ENCODE assay signal across 13 cellular contexts in genomic region chr12:93090768-93091172, GRCh38.
A peak's percentile ranks its signal among the peaks of the same experiment; 100 is the strongest.
DNase-seq lines count a peak whose midpoint lies in the region; ATAC-seq, FAIRE-seq and TF ChIP-seq lines count a peak whose summit lies in the region.
"Had no signal": no experiment of that assay in that cellular context is flagged by ENCODE, and none has a peak within 500 bp of the region (broad histone marks: within the 10 kb centered on the region; RNA-seq: fewer than 3 reads in every experiment).

No MANE protein-coding gene starts in this region.

- no peaks in the 10 kb centered on the region for H3K36me3 ChIP-seq in RWPE2 (ENCODE audit: low read depth)
- no peaks in the 10 kb centered on the region for H3K36me3 ChIP-seq in tibial artery
- no peaks in the 10 kb centered on the region for H3K36me3 ChIP-seq in mesendoderm (ENCODE audit: control insufficient read depth, insufficient read depth, low read length)
- H3K36me3 ChIP-seq: right lobe of liver had no signal

- TF ChIP-seq POLR2A in A549 (IDR thresholded peaks at IDR 0.05; ENCODE audit: low read length) = no peak

- H3K4me3 ChIP-seq in A549 = no peak overlapping the region
- H3K4me3 ChIP-seq in RWPE2 (ENCODE audit: severe bottlenecking) = no peak overlapping the region
- H3K4me3 ChIP-seq in fibroblast of mammary gland (ENCODE audit: control insufficient read depth, low read depth, low read length) = no peak overlapping the region
- H3K4me3 ChIP-seq in tibial artery = no peak overlapping the region
- H3K4me3 ChIP-seq in mesendoderm (ENCODE audit: low read length) = no peak overlapping the region
- H3K4me3 ChIP-seq: GM23338, right lobe of liver had no signal

- peak; percentile 17 to 63 for DNase-seq in A549 (ENCODE audit: low read depth in 1 of 2, low spot score in 1 of 2)
- peak; percentile 37 for DNase-seq in GM03348 (ENCODE audit: low spot score)
- no peak for DNase-seq in RWPE2 (ENCODE audit: low spot score)
- DNase-seq in fibroblast of mammary gland (ENCODE audit: low read depth) = peak; percentile 86
- DNase-seq in NCI-H1092 treated with DMSO at 0.1 percent for 48 hours (lab: John Stamatoyannopoulos, UW) = no peak
- no peak for DNase-seq in tibial artery
- DNase-seq in amniotic stem cell (lab: John Stamatoyannopoulos, UW) = no peak
- DNase-seq in mesendoderm = no peak
- DNase-seq: activated CD4-positive, alpha-beta T cell treated with anti-CD3 and anti-CD28 coated beads for 1 hour; activated naive CD4-positive, alpha-beta T cell treated with Interleukin-2 at 50 U/mL for 16 hours; effector CD8-positive, alpha-beta T cell; right lobe of liver had no signal

- no peak overlapping the region for H2AK5ac ChIP-seq in mesendoderm (ENCODE audit: low read length)

- H3K27me3 ChIP-seq in RWPE2 (ENCODE audit: insufficient read depth, poor library complexity, severe bottlenecking) (no peaks in the 10 kb centered on the region), tibial artery (no peaks in the 10 kb centered on the region), mesendoderm (ENCODE audit: insufficient read depth, low read length, poor library complexity) (no peaks in the 10 kb centered on the region)
- H3K27me3 ChIP-seq: right lobe of liver had no signal

- H4K8ac ChIP-seq in mesendoderm (ENCODE audit: low read depth, low read length) = no peak overlapping the region

- no peak for TF ChIP-seq EP300 in A549 (IDR thresholded peaks at IDR 0.05)

- H3K9ac ChIP-seq in mesendoderm (ENCODE audit: low read length) = no peak overlapping the region

- intact Hi-C loops in tibial artery (cut with DNase I; ENCODE audit: low total_unique reads) = no loop called here

- no peak overlapping the region for H2BK15ac ChIP-seq in mesendoderm (replicated peaks; ENCODE audit: low read depth)

- POLR2A ChIA-PET in A549 (lab: Yijun Ruan, JAX) = no interaction called here

- no peak overlapping the region for H3K56ac ChIP-seq in mesendoderm (ENCODE audit: low read length)

- no peaks in the 10 kb centered on the region for H3K79me2 ChIP-seq in mesendoderm (ENCODE audit: control insufficient read depth, insufficient read depth, low read length)

- H3K9me3 ChIP-seq in A549 (peaks cover 9% of the 10 kb centered on the region; the same call in 2 of the 3 replicates), RWPE2 (ENCODE audit: severe bottlenecking) (no peaks in the 10 kb centered on the region), tibial artery (peaks cover 0 to 5% (median 0%) of the 10 kb centered on the region in 3 donors)
- H3K9me3 ChIP-seq: right lobe of liver had no signal

- H3K23ac ChIP-seq in mesendoderm (ENCODE audit: low read length) = no peak overlapping the region

- TF ChIP-seq CTCF in A549 (IDR thresholded peaks at IDR 0.05) (no peak), RWPE2 (IDR thresholded peaks at IDR 0.05; ENCODE audit: poor library complexity, severe bottlenecking) (no peak), fibroblast of mammary gland (conservative IDR thresholded peaks at IDR 0.05; ENCODE audit: control insufficient read depth, insufficient read depth, low read depth, low read length) (no peak), tibial artery (IDR thresholded peaks at IDR 0.05) (no peak)

- no peak overlapping the region for H3K18ac ChIP-seq in mesendoderm (ENCODE audit: low read length)

- H3K4me1 ChIP-seq in A549 (peaks cover 34% of the 10 kb centered on the region), RWPE2 (ENCODE audit: insufficient read depth, poor library complexity, severe bottlenecking) (peaks cover 40% of the 10 kb centered on the region), tibial artery (peaks cover 0 to 11% (median 0%) of the 10 kb centered on the region in 4 donors), mesendoderm (ENCODE audit: control insufficient read depth, low read depth, low read length) (peaks cover 4% of the 10 kb centered on the region)

- no peak overlapping the region for H2BK5ac ChIP-seq in mesendoderm (ENCODE audit: low read length)

- no peaks in the 10 kb centered on the region for H3K79me1 ChIP-seq in mesendoderm (ENCODE audit: low read length)

- H3K4ac ChIP-seq in mesendoderm (ENCODE audit: low read depth, low read length) = no peak overlapping the region

- CTCF ChIA-PET in A549 (lab: Yijun Ruan, JAX) = no interaction called here

- ATAC-seq in A549 = peak; percentile 62 to 79; a peak in 3 of 6 replicates
- ATAC-seq in RWPE2 (ENCODE audit: low read depth) = peak; percentile 71
- ATAC-seq: GM23338, right lobe of liver had no signal

- TF ChIP-seq RAD21 in A549 (conservative IDR thresholded peaks at IDR 0.05 in 1 of 2, IDR thresholded peaks at IDR 0.05 in 1 of 2) = no peak

- H4K5ac ChIP-seq in mesendoderm (ENCODE audit: low read length) = no peak overlapping the region

- H3K4me2 ChIP-seq in A549 = peak overlapping the region; percentile 68
- no peak overlapping the region for H3K4me2 ChIP-seq in mesendoderm (ENCODE audit: low read length)
- H3K4me2 ChIP-seq: GM23338 had no signal

- H2BK120ac ChIP-seq in mesendoderm (ENCODE audit: low read depth, low read length) = no peak overlapping the region

- no peak for FAIRE-seq in A549 (lab: Jason Lieb, UNC)

- H3K27ac ChIP-seq in A549 (peak overlapping the region; percentile 67 to 69; a peak in 5 of 6 replicates), RWPE2 (ENCODE audit: poor library complexity, severe bottlenecking) (peak overlapping the region; percentile 89), tibial artery (no peak overlapping the region), mesendoderm (ENCODE audit: low read depth, low read length) (no peak overlapping the region)
- H3K27ac ChIP-seq: right lobe of liver had no signal

TF ChIP-seq in A549, 52 proteins besides CTCF, POLR2A, EP300 and RAD21:
- TF ChIP-seq HDAC2 (IDR thresholded peaks at IDR 0.05) (no peak), JUNB (IDR thresholded peaks at IDR 0.05) (0 out of 2 replicates have a peak, but pooled peaks have one; percentile 51), FOSL2 (IDR thresholded peaks at IDR 0.05) (peak; percentile 76), FOSL2 (CRISPR knock-in tag; IDR thresholded peaks at IDR 0.05) (peak; percentile 76)

Comparison
In these comparisons a context has a peak if more than half of its experiments do, and no peak if none do; other contexts are left out.
1. DNase-seq: peak in A549 (2 of 2), GM03348 (single experiment) and fibroblast of mammary gland (single experiment); none in RWPE2 (single experiment), NCI-H1092 treated with DMSO at 0.1 percent for 48 hours (single experiment), tibial artery (0 of 2), amniotic stem cell (single experiment) and mesendoderm (single experiment).
2. H3K27ac ChIP-seq: peak in A549 (2 of 2) and RWPE2 (single experiment); none in tibial artery (0 of 2) and mesendoderm (single experiment).